15 cellular contexts compared by ENCODE assay signal in the genomic region with DNA sequence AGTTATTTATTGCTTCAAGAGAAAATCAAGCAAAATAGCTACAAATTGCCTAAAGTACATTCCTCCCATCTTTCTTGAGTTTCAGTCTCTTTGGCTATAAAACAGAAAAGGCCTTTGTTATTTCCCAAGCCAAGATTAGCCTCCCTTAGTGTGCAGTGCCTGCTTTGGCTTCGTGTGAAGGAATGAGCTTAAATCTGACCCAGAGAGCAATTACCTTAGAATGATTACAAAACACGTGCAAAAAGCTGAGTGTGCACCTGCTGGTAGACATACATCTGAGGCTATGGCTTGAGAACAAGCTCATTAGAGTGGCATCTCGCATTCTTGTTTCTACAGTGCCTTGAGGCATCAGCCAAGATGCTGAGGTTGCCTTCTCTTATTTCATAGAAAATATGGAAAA.
DNase-seq lines count a peak whose midpoint lies in the region; TF ChIP-seq lines count a peak whose summit lies in the region.
"Had no signal": no experiment of that assay in that cellular context is flagged by ENCODE, and none has a peak within 500 bp of the region (broad histone marks: within the 10 kb centered on the region; RNA-seq: fewer than 3 reads in every experiment).

No MANE protein-coding gene starts in this region.

- H3K9me3 ChIP-seq in adipocyte (ENCODE audit: control insufficient read depth, low read length): no peaks in the 10 kb centered on the region
- no peaks in the 10 kb centered on the region for H3K9me3 ChIP-seq in neural progenitor cell (ENCODE audit: low read depth)
- H3K9me3 ChIP-seq: A549 had no signal

- H3K27ac Mint-ChIP-seq in neural progenitor cell: no peak overlapping the region
- H3K27ac Mint-ChIP-seq: CD4-positive, alpha-beta memory T cell; GM23338; HFFc6 had no signal

- no peak for TF ChIP-seq CTCF in neural progenitor cell (IDR thresholded peaks at IDR 0.05)

- H3K9me3 Mint-ChIP-seq in neural progenitor cell: no peaks in the 10 kb centered on the region
- H3K9me3 Mint-ChIP-seq: CD4-positive, alpha-beta memory T cell; GM23338; HFFc6 had no signal

- POLR2A ChIA-PET in HEK293T (lab: Yijun Ruan, JAX): no interaction called here

- H3F3A ChIP-seq in neural progenitor cell (ENCODE audit: low read depth): peaks cover 7% of the 10 kb centered on the region

- H3K36me3 Mint-ChIP-seq in neural progenitor cell: no peaks in the 10 kb centered on the region
- H3K36me3 Mint-ChIP-seq: CD4-positive, alpha-beta memory T cell had no signal

- H3K36me3 ChIP-seq in adipocyte (ENCODE audit: control insufficient read depth, insufficient read depth, low read length, severe bottlenecking): no peaks in the 10 kb centered on the region
- no peaks in the 10 kb centered on the region for H3K36me3 ChIP-seq in neural progenitor cell

- H3K4me1 ChIP-seq in adipocyte (ENCODE audit: control insufficient read depth, insufficient read depth, low read length) (peaks cover 30% of the 10 kb centered on the region), neural progenitor cell (peaks cover 15% of the 10 kb centered on the region)

- H3K9ac ChIP-seq in adipocyte (ENCODE audit: low read length) (no peak overlapping the region), neural progenitor cell (no peak overlapping the region)

- DNase-seq in HEK293T (ENCODE audit: extremely low spot score): no peak
- peak; percentile 39 for DNase-seq in adipocyte (ENCODE audit: low read depth)
- DNase-seq in neural progenitor cell (ENCODE audit: low spot score): peak; percentile 36
- DNase-seq in HPDE6-E6E7 (ENCODE audit: extremely low spot score): no peak
- no peak for DNase-seq in NCI-H1436 treated with DMSO at 0.1 percent for 48 hours (lab: John Stamatoyannopoulos, UW)
- no peak for DNase-seq in SHP77 treated with DMSO at 0.1 percent for 48 hours (lab: John Stamatoyannopoulos, UW)
- DNase-seq: CD4-positive, alpha-beta memory T cell; DMS153; DMS79; GDM1; HCEC 1CT; HFFc6 had no signal

- H3K27me3 Mint-ChIP-seq in neural progenitor cell (ENCODE audit: insufficient read depth, low read depth): no peaks in the 10 kb centered on the region

- H3K27me3 ChIP-seq in adipocyte (replicated peaks; ENCODE audit: control insufficient read depth, insufficient read depth, low read length) (no peaks in the 10 kb centered on the region), neural progenitor cell (no peaks in the 10 kb centered on the region)

- peaks cover 18% of the 10 kb centered on the region for H3K4me1 Mint-ChIP-seq in neural progenitor cell

- no peak overlapping the region for H2AFZ ChIP-seq in neural progenitor cell (replicated peaks)
- H2AFZ ChIP-seq: GM23338 had no signal

- H3K4me2 ChIP-seq in neural progenitor cell: peak overlapping the region; percentile 40
- H3K4me2 ChIP-seq: A549, GM23338 had no signal

- H3K79me2 ChIP-seq in neural progenitor cell (ENCODE audit: low read depth): no peaks in the 10 kb centered on the region

- no peak overlapping the region for H3K4me3 Mint-ChIP-seq in neural progenitor cell
- H3K4me3 Mint-ChIP-seq: CD4-positive, alpha-beta memory T cell; GM23338; HFFc6 had no signal

- H4K20me1 ChIP-seq in neural progenitor cell (ENCODE audit: low read depth): no peaks in the 10 kb centered on the region

- CTCF ChIA-PET in HEK293T (lab: Yijun Ruan, JAX): interaction anchor here (0.7 kb wide), 1 partner anchor 187 kb away, joined by 4 read pairs; no protein-coding TSS in a partner anchor

- H3K4me3 ChIP-seq in adipocyte (ENCODE audit: low read length) (no peak overlapping the region), neural progenitor cell (no peak overlapping the region)
- H3K4me3 ChIP-seq: A549, GM23338 had no signal

- no peak overlapping the region for H3K27ac ChIP-seq in neural progenitor cell
- H3K27ac ChIP-seq: A549, C4-2B had no signal

TF ChIP-seq in HEK293T, 16 proteins besides CTCF, POLR2A, EP300 and RAD21:
- TF ChIP-seq L3MBTL2 (conservative IDR thresholded peaks at IDR 0.05): peak; percentile 51
- no peak for TF ChIP-seq ZNF384 (IDR thresholded peaks at IDR 0.05)

Comparison
In these comparisons a context has a peak if more than half of its experiments do, and no peak if none do; other contexts are left out.
1. DNase-seq: peak in adipocyte (single experiment) and neural progenitor cell (single experiment); none in HEK293T (single experiment), HPDE6-E6E7 (single experiment), NCI-H1436 treated with DMSO at 0.1 percent for 48 hours (single experiment) and SHP77 treated with DMSO at 0.1 percent for 48 hours (single experiment).